ENCODE assay signal across 29 cellular contexts in genomic region chr14:100713720-100714119, GRCh38. TPM values are rescaled to one million over a fixed set of nuclear protein-coding genes. Genes with fewer than 3 reads are reported as not detected.
"Had no signal": no experiment of that assay in that cellular context is flagged by ENCODE, and none has a peak within 500 bp of the region (broad histone marks: within the 10 kb centered on the region; RNA-seq: fewer than 3 reads in every experiment).

No MANE protein-coding gene starts in this region.

- H3K4me3 Mint-ChIP-seq: activated B cell treated with CpG ODN at 0.5 μM for 24 hours; activated CD4-positive, alpha-beta T cell treated with anti-CD3 and anti-CD28 coated beads for 36 hours; activated naive CD8-positive, alpha-beta T cell treated with anti-CD3 and anti-CD28 coated beads for 36 hours; activated T-cell treated with anti-CD3 and anti-CD28 coated beads, Interleukin-2, amount 50 U/mL, for 4 hours; effector memory CD8-positive, alpha-beta T cell; nephron had no signal

- H3K4me3 ChIP-seq: colonic mucosa, dorsolateral prefrontal cortex, esophagus muscularis mucosa, stomach, uterus had no signal

- H3K4me1 Mint-ChIP-seq: activated CD4-positive, alpha-beta T cell treated with anti-CD3 and anti-CD28 coated beads for 36 hours; activated naive CD8-positive, alpha-beta T cell treated with anti-CD3 and anti-CD28 coated beads for 36 hours had no signal

- H3K9me3 Mint-ChIP-seq: activated B cell treated with CpG ODN at 0.5 μM for 24 hours; activated naive CD8-positive, alpha-beta T cell treated with anti-CD3 and anti-CD28 coated beads for 36 hours; activated T-cell treated with anti-CD3 and anti-CD28 coated beads, Interleukin-2, amount 50 U/mL, for 4 hours; activated T-helper 2 cell treated with anti-CD3 and anti-CD28 coated beads, Interferon-gamma antibody, Interleukin-2, Interleukin-4, amounts not matched to agents 10 μg/mL and 5 μg/mL and 100 μg/mL, durations not matched to agents 14 hours and 24 hours and 36 hours; nephron had no signal

- H3K27ac Mint-ChIP-seq: activated B cell treated with CpG ODN at 0.5 μM for 24 hours; activated CD4-positive, alpha-beta T cell treated with anti-CD3 and anti-CD28 coated beads for 36 hours; activated naive CD8-positive, alpha-beta T cell treated with anti-CD3 and anti-CD28 coated beads for 36 hours; activated T-helper 2 cell treated with anti-CD3 and anti-CD28 coated beads, Interferon-gamma antibody, Interleukin-2, Interleukin-4, amounts not matched to agents 10 μg/mL and 5 μg/mL and 100 μg/mL, durations not matched to agents 14 hours and 24 hours and 36 hours; effector memory CD8-positive, alpha-beta T cell had no signal

- DNase-seq: activated B cell treated with CpG ODN at 0.5 μM for 24 hours; activated CD4-positive, alpha-beta T cell treated with anti-CD3 and anti-CD28 coated beads for 36 hours; activated CD4-positive, alpha-beta T cell treated with anti-CD3 and anti-CD28 coated beads, Interleukin-2, amount 50 U/mL, for 4 hours; activated CD8-positive, alpha-beta memory T cell treated with anti-CD3 and anti-CD28 coated beads for 24 hours; activated CD8-positive, alpha-beta memory T cell treated with anti-CD3 and anti-CD28 coated beads, Interleukin-2, amount 50 U/mL, for 48 hours; activated naive CD4-positive, alpha-beta T cell treated with Interleukin-2 at 50 U/mL for 16 hours; activated naive CD8-positive, alpha-beta T cell treated with anti-CD3 and anti-CD28 coated beads for 36 hours; activated T-cell treated with anti-CD3 and anti-CD28 coated beads, Interleukin-2, amount 50 U/mL, for 4 hours; colonic mucosa; effector memory CD8-positive, alpha-beta T cell; head of caudate nucleus; left cardiac atrium; nucleus accumbens; right cardiac atrium; stimulated activated CD4-positive, alpha-beta T cell treated with anti-CD3 and anti-CD28 coated beads, Interleukin-12 subunit alpha, Interleukin-12 subunit beta, amount 100 ng/mL, for 4 hours; stimulated activated CD4-positive, alpha-beta T cell treated with anti-CD3 and anti-CD28 coated beads, Interleukin-4, amount 100 ng/mL, for 4 hours; stomach; T1000; trophoblast cell; uterus had no signal

- H3K36me3 ChIP-seq: colonic mucosa, esophagus muscularis mucosa, stomach, uterus had no signal

- H3K4me1 ChIP-seq: parathyroid adenoma had no signal

- H3K27me3 ChIP-seq: colonic mucosa had no signal

- H3K9me3 ChIP-seq: colonic mucosa, stomach, uterus had no signal

- H3K36me3 Mint-ChIP-seq: activated naive CD8-positive, alpha-beta T cell treated with anti-CD3 and anti-CD28 coated beads for 36 hours had no signal

- H3K27ac ChIP-seq: colonic mucosa, dorsolateral prefrontal cortex, esophagus muscularis mucosa, parathyroid adenoma, stomach, uterus had no signal

- ATAC-seq: activated CD4-positive, alpha-beta T cell treated with anti-CD3 and anti-CD28 coated beads for 36 hours; activated T-cell treated with anti-CD3 and anti-CD28 coated beads, Interleukin-2, amount 50 U/mL, for 4 hours; effector memory CD8-positive, alpha-beta T cell; left cardiac atrium had no signal

RNA-seq across cellular contexts. Expression of gene DLK1, which starts 13.0 kb away (rescaled TPM):
- total RNA-seq: activated B cell treated with CpG ODN at 0.5 μM for 24 hours; activated CD4-positive, alpha-beta T cell treated with anti-CD3 and anti-CD28 coated beads for 36 hours; activated naive CD8-positive, alpha-beta T cell treated with anti-CD3 and anti-CD28 coated beads for 36 hours; activated T-helper 2 cell treated with anti-CD3 and anti-CD28 coated beads, Interferon-gamma antibody, Interleukin-2, Interleukin-4, amounts not matched to agents 10 μg/mL and 5 μg/mL and 100 μg/mL, durations not matched to agents 14 hours and 24 hours and 36 hours; bronchial epithelial cell; endothelial cell of umbilical vein; frontal cortex; pulmonary artery endothelial cell; right cardiac atrium had no signal
